8 cellular contexts compared by ENCODE assay signal in the genomic region with DNA sequence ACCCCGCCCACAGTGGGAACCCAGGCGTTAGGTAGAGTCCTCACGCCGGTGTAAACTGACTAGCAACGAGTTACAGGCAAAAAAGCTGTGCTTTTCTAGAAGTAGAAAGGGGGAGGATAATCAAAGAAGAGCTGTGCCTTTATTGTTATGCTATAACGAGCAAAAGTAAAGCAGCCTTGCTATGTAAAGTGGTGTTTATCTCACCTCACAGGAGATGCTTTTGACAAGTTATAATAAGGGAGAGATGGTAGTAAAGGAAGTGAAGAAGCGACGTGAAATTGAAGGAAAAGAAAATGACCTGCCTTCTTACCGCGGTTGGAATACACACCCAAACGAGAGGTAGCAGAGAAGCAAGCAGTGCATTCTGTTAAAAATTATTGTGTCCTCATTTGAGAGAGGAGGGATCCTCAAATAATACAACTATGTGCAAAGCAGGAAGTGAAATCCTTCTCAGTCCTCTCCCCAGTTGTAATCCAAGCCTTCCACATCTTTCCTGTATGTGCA. TPM values are rescaled to one million over a fixed set of nuclear protein-coding genes. Genes with fewer than 3 reads are reported as not detected.
DNase-seq lines count a peak whose midpoint lies in the region; ATAC-seq and TF ChIP-seq lines count a peak whose summit lies in the region.

No MANE protein-coding gene starts in this region.

- intact Hi-C loops in dendritic cell treated with granulocyte-macrophage colony-stimulating factor and Interleukin-4, amounts not matched to agents 40 ng/mL and 50 ng/mL, for 4 days (cut with micrococcal nuclease) = loop anchor here (5.0 kb wide), 2 partner anchors 34 to 46 kb away; no protein-coding TSS in a partner anchor

- no peaks in the 10 kb centered on the region for H3K27me3 Mint-ChIP-seq in dendritic cell treated with granulocyte-macrophage colony-stimulating factor and Interleukin-4, amounts not matched to agents 40 ng/mL and 50 ng/mL, for 4 days
- H3K27me3 Mint-ChIP-seq in natural killer cell treated with Interleukin-12 subunit alpha and Interleukin-12 subunit beta and Interleukin-15 and Interleukin-18, amount 100 ng/mL, for 72 hours = no peaks in the 10 kb centered on the region

- DNase-seq in AG04449 (ENCODE audit: low read depth, low spot score) = no peak
- peak; percentile 14 for DNase-seq in NCI-H345 treated with DMSO at 0.1 percent for 48 hours (lab: John Stamatoyannopoulos, UW; ENCODE audit: unreplicated experiment)
- DNase-seq in natural killer cell treated with Interleukin-12 subunit alpha and Interleukin-12 subunit beta and Interleukin-15 and Interleukin-18, amount 100 ng/mL, for 72 hours (ENCODE audit: low spot score) = no peak
- DNase-seq in activated gamma-delta T cell (lab: John Stamatoyannopoulos, UW) = no peak

- peaks cover 66% of the 10 kb centered on the region for H3K36me3 Mint-ChIP-seq in dendritic cell treated with granulocyte-macrophage colony-stimulating factor and Interleukin-4, amounts not matched to agents 40 ng/mL and 50 ng/mL, for 4 days (ENCODE audit: low read depth)
- peaks cover 70% of the 10 kb centered on the region for H3K36me3 Mint-ChIP-seq in natural killer cell treated with Interleukin-12 subunit alpha and Interleukin-12 subunit beta and Interleukin-15 and Interleukin-18, amount 100 ng/mL, for 72 hours

- CTCF ChIA-PET in AG04449 (lab: Yijun Ruan, JAX) = interaction anchor here (0.6 kb wide), 1 partner anchor 87 kb away, joined by 3 read pairs; no protein-coding TSS in a partner anchor

- no peaks in the 10 kb centered on the region for H3K9me3 Mint-ChIP-seq in dendritic cell treated with granulocyte-macrophage colony-stimulating factor and Interleukin-4, amounts not matched to agents 40 ng/mL and 50 ng/mL, for 4 days
- H3K9me3 Mint-ChIP-seq in natural killer cell treated with Interleukin-12 subunit alpha and Interleukin-12 subunit beta and Interleukin-15 and Interleukin-18, amount 100 ng/mL, for 72 hours = no peaks in the 10 kb centered on the region

- H3K4me1 Mint-ChIP-seq in dendritic cell treated with granulocyte-macrophage colony-stimulating factor and Interleukin-4, amounts not matched to agents 40 ng/mL and 50 ng/mL, for 4 days (ENCODE audit: low read depth) = peaks cover 39% of the 10 kb centered on the region
- peaks cover 51 to 79% of the 10 kb centered on the region in 2 donors for H3K4me1 Mint-ChIP-seq in natural killer cell treated with Interleukin-12 subunit alpha and Interleukin-12 subunit beta and Interleukin-15 and Interleukin-18, amount 100 ng/mL, for 72 hours (ENCODE audit: low read depth in 2 of 2)

- TF ChIP-seq CTCF in AG04449 (IDR thresholded peaks at IDR 0.05; ENCODE audit: insufficient read depth, low read length, missing control alignments) = no peak

- peak overlapping the region; percentile 98 for H3K27ac Mint-ChIP-seq in dendritic cell treated with granulocyte-macrophage colony-stimulating factor and Interleukin-4, amounts not matched to agents 40 ng/mL and 50 ng/mL, for 4 days
- peak overlapping the region; percentile 98 to 99 for H3K27ac Mint-ChIP-seq in natural killer cell treated with Interleukin-12 subunit alpha and Interleukin-12 subunit beta and Interleukin-15 and Interleukin-18, amount 100 ng/mL, for 72 hours

- H3K4me3 Mint-ChIP-seq in dendritic cell treated with granulocyte-macrophage colony-stimulating factor and Interleukin-4, amounts not matched to agents 40 ng/mL and 50 ng/mL, for 4 days = peak overlapping the region; percentile 95
- peak overlapping the region; percentile 95 for H3K4me3 Mint-ChIP-seq in natural killer cell treated with Interleukin-12 subunit alpha and Interleukin-12 subunit beta and Interleukin-15 and Interleukin-18, amount 100 ng/mL, for 72 hours

- H3K4me3 ChIP-seq in AG04449 (ENCODE audit: low read depth, low read length) = peak overlapping the region; percentile 85

- peak; percentile 42 for ATAC-seq in GM19023 (IDR thresholded peaks at IDR 0.05; ENCODE audit: unreplicated experiment)
- ATAC-seq in natural killer cell treated with Interleukin-12 subunit alpha and Interleukin-12 subunit beta and Interleukin-15 and Interleukin-18, amount 100 ng/mL, for 72 hours = no peak
- no peak for ATAC-seq in GM21717 (IDR thresholded peaks at IDR 0.05; ENCODE audit: unreplicated experiment)
- ATAC-seq in HG03460 (IDR thresholded peaks at IDR 0.05; ENCODE audit: unreplicated experiment) = no peak

- POLR2A ChIA-PET in AG04449 (lab: Yijun Ruan, JAX) = no interaction called here

RNA-seq across cellular contexts. Expression of gene TANK, which starts 0.9 kb away (rescaled TPM):
- total RNA-seq in natural killer cell treated with Interleukin-12 subunit alpha and Interleukin-12 subunit beta and Interleukin-15 and Interleukin-18, amount 100 ng/mL, for 72 hours = 100 to 1,000 TPM; 346 to 459 TPM
